9 cellular contexts compared by ENCODE assay signal in genomic region chr12:48104531-48104930, GRCh38. TPM values are rescaled to one million over a fixed set of nuclear protein-coding genes. Genes with fewer than 3 reads are reported as not detected.
DNase-seq lines count a peak whose midpoint lies in the region; ATAC-seq, FAIRE-seq and TF ChIP-seq lines count a peak whose summit lies in the region.
"Had no signal": no experiment of that assay in that cellular context is flagged by ENCODE, and none has a peak within 500 bp of the region (broad histone marks: within the 10 kb centered on the region; RNA-seq: fewer than 3 reads in every experiment).

No MANE protein-coding gene starts in this region.

- no peak for TF ChIP-seq CTCF in epithelial cell of proximal tubule (conservative IDR thresholded peaks at IDR 0.05; ENCODE audit: low read depth, low read length)

- H3K36me3 ChIP-seq in skeletal muscle satellite cell (ENCODE audit: insufficient read depth, low read length): no peaks in the 10 kb centered on the region

- FAIRE-seq in GM19239 (lab: Jason Lieb, UNC): no peak

- peak overlapping the region; percentile 95 for H3K9ac ChIP-seq in skeletal muscle satellite cell (ENCODE audit: low read depth, low read length)

- H3K4me1 ChIP-seq in skeletal muscle satellite cell (ENCODE audit: control insufficient read depth, insufficient read depth, low read length): peaks cover 16% of the 10 kb centered on the region

- H3K4me3 ChIP-seq in epithelial cell of proximal tubule (ENCODE audit: low read depth, low read length) (peak overlapping the region; percentile 69), skeletal muscle satellite cell (ENCODE audit: low read length) (peak overlapping the region; percentile 82)

- DNase-seq in SIG-M5 treated with dmso at 0.1 percent for 504 hours (lab: John Stamatoyannopoulos, UW; ENCODE audit: unreplicated experiment) (peak; percentile 23), SIG-M5 (lab: John Stamatoyannopoulos, UW) (no peak), OCI-M1 (lab: John Stamatoyannopoulos, UW) (peak; percentile 43), epithelial cell of proximal tubule (ENCODE audit: low read depth) (no peak), EL (no peak), GM19239 (ENCODE audit: insufficient read length, low spot score) (no peak)
- DNase-seq: COR-L47 had no signal

- no peaks in the 10 kb centered on the region for H3K9me3 ChIP-seq in skeletal muscle satellite cell (replicated peaks; ENCODE audit: low read length)

- no peak for ATAC-seq in GM21515 (IDR thresholded peaks at IDR 0.05; ENCODE audit: unreplicated experiment)

- peak overlapping the region; percentile 92 for H3K4me2 ChIP-seq in skeletal muscle satellite cell (ENCODE audit: low read length)

- H3K27me3 ChIP-seq in skeletal muscle satellite cell (ENCODE audit: control insufficient read depth, insufficient read depth, low read length): no peaks in the 10 kb centered on the region

RNA-seq across cellular contexts. Expression of gene SENP1, which starts 1.3 kb away (rescaled TPM):
- 10.3 and 15.5 TPM in 2 replicates for total RNA-seq in epithelial cell of proximal tubule
- 13.9 and 15.1 TPM in 2 replicates for total RNA-seq in skeletal muscle satellite cell (2012; rRNA removed)

RNA-seq across cellular contexts. Expression of gene PFKM, which starts 14.6 kb away (rescaled TPM):
- total RNA-seq in epithelial cell of proximal tubule: 23.9 and 42.5 TPM in 2 replicates
- total RNA-seq in skeletal muscle satellite cell (2012; rRNA removed): 66.4 and 73.3 TPM in 2 replicates

RNA-seq across cellular contexts. Expression of gene ASB8, which starts 52.8 kb away (rescaled TPM):
- 8.6 and 13.6 TPM in 2 replicates for total RNA-seq in epithelial cell of proximal tubule
- 14.7 and 24.5 TPM in 2 replicates for total RNA-seq in skeletal muscle satellite cell (2012; rRNA removed)

Comparison
In these comparisons a context has a peak if more than half of its experiments do, and no peak if none do; other contexts are left out.
1. DNase-seq: peak in SIG-M5 treated with dmso at 0.1 percent for 504 hours (single experiment) and OCI-M1 (single experiment); none in SIG-M5 (single experiment), epithelial cell of proximal tubule (single experiment), EL (single experiment) and GM19239 (single experiment).